ENCODE assay signal across 1 cellular context in the genomic region with DNA sequence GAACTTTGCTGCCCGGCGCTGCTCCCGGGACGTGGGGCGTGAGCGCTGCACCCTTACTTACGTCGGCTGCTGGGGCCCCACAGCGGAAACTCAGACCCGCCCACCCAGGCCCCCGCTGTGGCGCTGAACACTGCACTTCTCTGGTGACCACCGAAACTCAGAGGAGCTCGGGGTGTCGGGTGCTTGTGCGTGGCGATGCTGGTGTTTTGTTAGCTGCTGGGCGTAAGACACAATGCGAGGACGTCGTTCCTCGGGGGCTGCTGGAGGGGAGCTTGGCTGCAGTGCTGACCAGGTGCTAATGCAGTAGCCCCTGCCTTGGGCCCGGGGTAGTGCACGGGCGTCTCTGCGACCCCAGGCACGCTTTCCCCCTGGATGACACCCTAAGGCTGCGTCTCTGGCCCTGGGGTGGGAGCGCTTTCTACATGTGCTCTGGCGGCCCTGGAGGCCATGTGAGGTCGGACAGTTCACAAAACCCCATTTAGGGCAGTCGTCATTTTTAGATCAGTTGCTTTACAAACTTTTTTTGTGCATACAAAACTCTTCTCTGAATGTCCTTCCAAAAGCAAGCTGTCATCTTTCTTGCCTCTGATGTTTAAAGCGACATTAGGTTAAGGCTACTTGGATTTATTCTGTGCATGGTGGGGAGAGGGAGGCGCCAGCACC.
TF ChIP-seq lines count a peak whose summit lies in the region.

No MANE protein-coding gene starts in this region.

TF ChIP-seq in GM23338, 12 proteins besides CTCF, POLR2A, EP300 and RAD21 (continued from another document):
- TF ChIP-seq, protein P1, sequence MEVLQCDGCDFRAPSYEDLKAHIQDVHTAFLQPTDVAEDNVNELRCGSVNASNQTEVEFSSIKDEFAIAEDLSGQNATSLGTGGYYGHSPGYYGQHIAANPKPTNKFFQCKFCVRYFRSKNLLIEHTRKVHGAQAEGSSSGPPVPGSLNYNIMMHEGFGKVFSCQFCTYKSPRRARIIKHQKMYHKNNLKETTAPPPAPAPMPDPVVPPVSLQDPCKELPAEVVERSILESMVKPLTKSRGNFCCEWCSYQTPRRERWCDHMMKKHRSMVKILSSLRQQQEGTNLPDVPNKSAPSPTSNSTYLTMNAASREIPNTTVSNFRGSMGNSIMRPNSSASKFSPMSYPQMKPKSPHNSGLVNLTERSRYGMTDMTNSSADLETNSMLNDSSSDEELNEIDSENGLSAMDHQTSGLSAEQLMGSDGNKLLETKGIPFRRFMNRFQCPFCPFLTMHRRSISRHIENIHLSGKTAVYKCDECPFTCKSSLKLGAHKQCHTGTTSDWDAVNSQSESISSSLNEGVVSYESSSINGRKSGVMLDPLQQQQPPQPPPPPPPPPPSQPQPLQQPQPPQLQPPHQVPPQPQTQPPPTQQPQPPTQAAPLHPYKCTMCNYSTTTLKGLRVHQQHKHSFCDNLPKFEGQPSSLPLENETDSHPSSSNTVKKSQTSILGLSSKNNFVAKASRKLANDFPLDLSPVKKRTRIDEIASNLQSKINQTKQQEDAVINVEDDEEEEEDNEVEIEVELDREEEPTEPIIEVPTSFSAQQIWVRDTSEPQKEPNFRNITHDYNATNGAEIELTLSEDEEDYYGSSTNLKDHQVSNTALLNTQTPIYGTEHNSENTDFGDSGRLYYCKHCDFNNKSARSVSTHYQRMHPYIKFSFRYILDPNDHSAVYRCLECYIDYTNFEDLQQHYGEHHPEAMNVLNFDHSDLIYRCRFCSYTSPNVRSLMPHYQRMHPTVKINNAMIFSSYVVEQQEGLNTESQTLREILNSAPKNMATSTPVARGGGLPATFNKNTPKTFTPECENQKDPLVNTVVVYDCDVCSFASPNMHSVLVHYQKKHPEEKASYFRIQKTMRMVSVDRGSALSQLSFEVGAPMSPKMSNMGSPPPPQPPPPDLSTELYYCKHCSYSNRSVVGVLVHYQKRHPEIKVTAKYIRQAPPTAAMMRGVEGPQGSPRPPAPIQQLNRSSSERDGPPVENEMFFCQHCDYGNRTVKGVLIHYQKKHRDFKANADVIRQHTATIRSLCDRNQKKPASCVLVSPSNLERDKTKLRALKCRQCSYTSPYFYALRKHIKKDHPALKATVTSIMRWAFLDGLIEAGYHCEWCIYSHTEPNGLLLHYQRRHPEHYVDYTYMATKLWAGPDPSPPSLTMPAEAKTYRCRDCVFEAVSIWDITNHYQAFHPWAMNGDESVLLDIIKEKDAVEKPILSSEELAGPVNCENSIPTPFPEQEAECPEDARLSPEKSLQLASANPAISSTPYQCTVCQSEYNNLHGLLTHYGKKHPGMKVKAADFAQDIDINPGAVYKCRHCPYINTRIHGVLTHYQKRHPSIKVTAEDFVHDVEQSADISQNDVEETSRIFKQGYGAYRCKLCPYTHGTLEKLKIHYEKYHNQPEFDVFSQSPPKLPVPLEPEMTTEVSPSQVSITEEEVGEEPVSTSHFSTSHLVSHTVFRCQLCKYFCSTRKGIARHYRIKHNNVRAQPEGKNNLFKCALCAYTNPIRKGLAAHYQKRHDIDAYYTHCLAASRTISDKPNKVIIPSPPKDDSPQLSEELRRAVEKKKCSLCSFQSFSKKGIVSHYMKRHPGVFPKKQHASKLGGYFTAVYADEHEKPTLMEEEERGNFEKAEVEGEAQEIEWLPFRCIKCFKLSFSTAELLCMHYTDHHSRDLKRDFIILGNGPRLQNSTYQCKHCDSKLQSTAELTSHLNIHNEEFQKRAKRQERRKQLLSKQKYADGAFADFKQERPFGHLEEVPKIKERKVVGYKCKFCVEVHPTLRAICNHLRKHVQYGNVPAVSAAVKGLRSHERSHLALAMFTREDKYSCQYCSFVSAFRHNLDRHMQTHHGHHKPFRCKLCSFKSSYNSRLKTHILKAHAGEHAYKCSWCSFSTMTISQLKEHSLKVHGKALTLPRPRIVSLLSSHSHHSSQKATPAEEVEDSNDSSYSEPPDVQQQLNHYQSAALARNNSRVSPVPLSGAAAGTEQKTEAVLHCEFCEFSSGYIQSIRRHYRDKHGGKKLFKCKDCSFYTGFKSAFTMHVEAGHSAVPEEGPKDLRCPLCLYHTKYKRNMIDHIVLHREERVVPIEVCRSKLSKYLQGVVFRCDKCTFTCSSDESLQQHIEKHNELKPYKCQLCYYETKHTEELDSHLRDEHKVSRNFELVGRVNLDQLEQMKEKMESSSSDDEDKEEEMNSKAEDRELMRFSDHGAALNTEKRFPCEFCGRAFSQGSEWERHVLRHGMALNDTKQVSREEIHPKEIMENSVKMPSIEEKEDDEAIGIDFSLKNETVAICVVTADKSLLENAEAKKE (CRISPR knock-in tag; IDR thresholded peaks at IDR 0.05): no peak
- no peak for TF ChIP-seq EZH2 (IDR thresholded peaks at IDR 0.05; ENCODE audit: low read depth, unreplicated experiment)
- TF ChIP-seq, protein P2, sequence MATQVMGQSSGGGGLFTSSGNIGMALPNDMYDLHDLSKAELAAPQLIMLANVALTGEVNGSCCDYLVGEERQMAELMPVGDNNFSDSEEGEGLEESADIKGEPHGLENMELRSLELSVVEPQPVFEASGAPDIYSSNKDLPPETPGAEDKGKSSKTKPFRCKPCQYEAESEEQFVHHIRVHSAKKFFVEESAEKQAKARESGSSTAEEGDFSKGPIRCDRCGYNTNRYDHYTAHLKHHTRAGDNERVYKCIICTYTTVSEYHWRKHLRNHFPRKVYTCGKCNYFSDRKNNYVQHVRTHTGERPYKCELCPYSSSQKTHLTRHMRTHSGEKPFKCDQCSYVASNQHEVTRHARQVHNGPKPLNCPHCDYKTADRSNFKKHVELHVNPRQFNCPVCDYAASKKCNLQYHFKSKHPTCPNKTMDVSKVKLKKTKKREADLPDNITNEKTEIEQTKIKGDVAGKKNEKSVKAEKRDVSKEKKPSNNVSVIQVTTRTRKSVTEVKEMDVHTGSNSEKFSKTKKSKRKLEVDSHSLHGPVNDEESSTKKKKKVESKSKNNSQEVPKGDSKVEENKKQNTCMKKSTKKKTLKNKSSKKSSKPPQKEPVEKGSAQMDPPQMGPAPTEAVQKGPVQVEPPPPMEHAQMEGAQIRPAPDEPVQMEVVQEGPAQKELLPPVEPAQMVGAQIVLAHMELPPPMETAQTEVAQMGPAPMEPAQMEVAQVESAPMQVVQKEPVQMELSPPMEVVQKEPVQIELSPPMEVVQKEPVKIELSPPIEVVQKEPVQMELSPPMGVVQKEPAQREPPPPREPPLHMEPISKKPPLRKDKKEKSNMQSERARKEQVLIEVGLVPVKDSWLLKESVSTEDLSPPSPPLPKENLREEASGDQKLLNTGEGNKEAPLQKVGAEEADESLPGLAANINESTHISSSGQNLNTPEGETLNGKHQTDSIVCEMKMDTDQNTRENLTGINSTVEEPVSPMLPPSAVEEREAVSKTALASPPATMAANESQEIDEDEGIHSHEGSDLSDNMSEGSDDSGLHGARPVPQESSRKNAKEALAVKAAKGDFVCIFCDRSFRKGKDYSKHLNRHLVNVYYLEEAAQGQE (IDR thresholded peaks at IDR 0.05; ENCODE audit: unreplicated experiment): no peak
- TF ChIP-seq, protein P3, sequence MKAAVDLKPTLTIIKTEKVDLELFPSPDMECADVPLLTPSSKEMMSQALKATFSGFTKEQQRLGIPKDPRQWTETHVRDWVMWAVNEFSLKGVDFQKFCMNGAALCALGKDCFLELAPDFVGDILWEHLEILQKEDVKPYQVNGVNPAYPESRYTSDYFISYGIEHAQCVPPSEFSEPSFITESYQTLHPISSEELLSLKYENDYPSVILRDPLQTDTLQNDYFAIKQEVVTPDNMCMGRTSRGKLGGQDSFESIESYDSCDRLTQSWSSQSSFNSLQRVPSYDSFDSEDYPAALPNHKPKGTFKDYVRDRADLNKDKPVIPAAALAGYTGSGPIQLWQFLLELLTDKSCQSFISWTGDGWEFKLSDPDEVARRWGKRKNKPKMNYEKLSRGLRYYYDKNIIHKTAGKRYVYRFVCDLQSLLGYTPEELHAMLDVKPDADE (IDR thresholded peaks at IDR 0.05): no peak
- no peak for TF ChIP-seq JUNB (IDR thresholded peaks at IDR 0.05; ENCODE audit: unreplicated experiment)
- no peak for TF ChIP-seq EZH2phosphoT487 (IDR thresholded peaks at IDR 0.05; ENCODE audit: unreplicated experiment)
- no peak for TF ChIP-seq POLR2AphosphoS5 (IDR thresholded peaks at IDR 0.05; ENCODE audit: low read depth)
- TF ChIP-seq CREB1 (CRISPR knock-in tag; IDR thresholded peaks at IDR 0.05; ENCODE audit: low read depth): no peak
- no peak for TF ChIP-seq STAT1 (IDR thresholded peaks at IDR 0.05; ENCODE audit: unreplicated experiment)
- TF ChIP-seq NANOG (IDR thresholded peaks at IDR 0.05; ENCODE audit: borderline replicate concordance): no peak
- TF ChIP-seq ZNF331 (CRISPR knock-in tag; IDR thresholded peaks at IDR 0.05; ENCODE audit: low read depth): no peak
